In genomic region chr11:64772318-64773018, GRCh38 we compare ENCODE assay signal across 11 cellular contexts. TPM values are rescaled to one million over a fixed set of nuclear protein-coding genes. Genes with fewer than 3 reads are reported as not detected.
DNase-seq lines count a peak whose midpoint lies in the region; ATAC-seq and TF ChIP-seq lines count a peak whose summit lies in the region.
"Had no signal": no experiment of that assay in that cellular context is flagged by ENCODE, and none has a peak within 500 bp of the region (broad histone marks: within the 10 kb centered on the region; RNA-seq: fewer than 3 reads in every experiment).

No MANE protein-coding gene starts in this region.

- peak overlapping the region; percentile 36 for H3K27ac Mint-ChIP-seq in activated naive CD8-positive, alpha-beta T cell treated with anti-CD3 and anti-CD28 coated beads, Interleukin-2, amount 50 U/mL, for 24 hours

- H3K9ac ChIP-seq in KMS-11 = no peak overlapping the region

- H2AFZ ChIP-seq in KMS-11 (ENCODE audit: low read depth) = no peak overlapping the region
- no peak overlapping the region for H2AFZ ChIP-seq in osteoblast (ENCODE audit: low read length)

- DNase-seq in GM12864 (ENCODE audit: low read depth) (peak; percentile 30), osteoblast (ENCODE audit: insufficient read length, low spot score, missing footprints) (peak; percentile 11), NCI-H2196 treated with DMSO at 0.1 percent for 48 hours (lab: John Stamatoyannopoulos, UW; ENCODE audit: unreplicated experiment) (no peak), activated gamma-delta T cell (lab: John Stamatoyannopoulos, UW) (no peak)
- no peak for DNase-seq in activated naive CD8-positive, alpha-beta T cell treated with anti-CD3 and anti-CD28 coated beads, Interleukin-2, amount 50 U/mL, for 24 hours
- DNase-seq: left ventricle myocardium superior, OCI-M1 had no signal

- peaks cover 98% of the 10 kb centered on the region for H3K4me1 Mint-ChIP-seq in activated naive CD8-positive, alpha-beta T cell treated with anti-CD3 and anti-CD28 coated beads, Interleukin-2, amount 50 U/mL, for 24 hours

- H3K4me3 ChIP-seq in GM12864 (ENCODE audit: low read depth, low read length) (no peak overlapping the region), KMS-11 (IDR thresholded peaks at IDR 0.05; ENCODE audit: insufficient read depth, low read depth, low read length) (no peak overlapping the region), osteoblast (ENCODE audit: insufficient read depth, low read length) (no peak overlapping the region)
- H3K4me3 ChIP-seq: breast epithelium had no signal

- TF ChIP-seq CTCF in GM12864 (IDR thresholded peaks at IDR 0.05; ENCODE audit: low read depth, low read length, missing control alignments) (no peak), KMS-11 (conservative IDR thresholded peaks at IDR 0.05; ENCODE audit: low read depth, low read length) (no peak), osteoblast (IDR thresholded peaks at IDR 0.05; ENCODE audit: extremely low read depth, low read depth, low read length) (no peak)

- peak overlapping the region; percentile 55; the same call in 1 of the 2 replicates for H3K4me2 ChIP-seq in KMS-11
- H3K4me2 ChIP-seq in osteoblast (ENCODE audit: insufficient read depth, low read length) = no peak overlapping the region

- H3K27me3 ChIP-seq in KMS-11 (ENCODE audit: insufficient read depth, low read depth) (no peaks in the 10 kb centered on the region; the same call in 1 of the 2 replicates), osteoblast (ENCODE audit: insufficient read depth, low read length) (no peaks in the 10 kb centered on the region)
- H3K27me3 ChIP-seq: breast epithelium had no signal

- no peak for ATAC-seq in activated naive CD8-positive, alpha-beta T cell treated with anti-CD3 and anti-CD28 coated beads, Interleukin-2, amount 50 U/mL, for 24 hours
- no peak for ATAC-seq in HG03342 (IDR thresholded peaks at IDR 0.05; ENCODE audit: unreplicated experiment)
- ATAC-seq: activated CD4-positive, CD25-positive, alpha-beta regulatory T cell treated with anti-CD3 and anti-CD28 coated beads, Interleukin-2, amount 50 U/mL, for 24 hours; left ventricle myocardium superior had no signal

- no peaks in the 10 kb centered on the region for H3K9me3 Mint-ChIP-seq in activated naive CD8-positive, alpha-beta T cell treated with anti-CD3 and anti-CD28 coated beads, Interleukin-2, amount 50 U/mL, for 24 hours

- H3K36me3 ChIP-seq in KMS-11 (ENCODE audit: insufficient read depth) = peaks cover 66% of the 10 kb centered on the region; the same call in 1 of the 2 replicates
- peaks cover 95% of the 10 kb centered on the region for H3K36me3 ChIP-seq in osteoblast (ENCODE audit: insufficient read depth, low read length)

- peaks cover 65% of the 10 kb centered on the region for H4K20me1 ChIP-seq in KMS-11 (ENCODE audit: insufficient read depth)
- H4K20me1 ChIP-seq in osteoblast (ENCODE audit: insufficient read depth, low read length) = peaks cover 82% of the 10 kb centered on the region

- no peaks in the 10 kb centered on the region for H3K27me3 Mint-ChIP-seq in activated naive CD8-positive, alpha-beta T cell treated with anti-CD3 and anti-CD28 coated beads, Interleukin-2, amount 50 U/mL, for 24 hours

- H3K4me3 Mint-ChIP-seq in activated naive CD8-positive, alpha-beta T cell treated with anti-CD3 and anti-CD28 coated beads, Interleukin-2, amount 50 U/mL, for 24 hours = peak overlapping the region; percentile 15

- peaks cover 98% of the 10 kb centered on the region for H3K36me3 Mint-ChIP-seq in activated naive CD8-positive, alpha-beta T cell treated with anti-CD3 and anti-CD28 coated beads, Interleukin-2, amount 50 U/mL, for 24 hours (ENCODE audit: low read depth)

- peaks cover 89% of the 10 kb centered on the region for H3K79me2 ChIP-seq in KMS-11 (ENCODE audit: insufficient read depth, low read depth)
- H3K79me2 ChIP-seq in osteoblast (ENCODE audit: insufficient read depth, low read length) = peaks cover 90% of the 10 kb centered on the region

- H3K27ac ChIP-seq in KMS-11 (no peak overlapping the region), osteoblast (ENCODE audit: low read depth, low read length) (no peak overlapping the region)
- H3K27ac ChIP-seq: breast epithelium had no signal

- H3K9me3 ChIP-seq in osteoblast (ENCODE audit: low read depth, low read length) = no peaks in the 10 kb centered on the region
- H3K9me3 ChIP-seq: breast epithelium had no signal

- H3K4me1 ChIP-seq in KMS-11 (ENCODE audit: low read depth, poor library complexity, severe bottlenecking) (peaks cover 63% of the 10 kb centered on the region), osteoblast (ENCODE audit: insufficient read depth, low read length) (peaks cover 12% of the 10 kb centered on the region)

RNA-seq across cellular contexts. Expression of gene SF1, which starts 5.9 kb away (rescaled TPM):
- 114 and 130 TPM in 2 replicates for total RNA-seq in osteoblast

RNA-seq across cellular contexts. Expression of gene PYGM, which starts 12.7 kb away (rescaled TPM):
- 0.29 and 0.36 TPM in 2 replicates for total RNA-seq in osteoblast

RNA-seq across cellular contexts. Expression of gene RASGRP2, which starts 28.5 kb away (rescaled TPM):
- 0.29 TPM in 1 of 2 replicates, not detected in the other for total RNA-seq in osteoblast

RNA-seq across cellular contexts. Expression of gene MAP4K2, which starts 30.5 kb away (rescaled TPM):
- 6.2 and 9.8 TPM in 2 replicates for total RNA-seq in osteoblast

RNA-seq across cellular contexts. Expression of gene MEN1, which starts 37.9 kb away (rescaled TPM):
- total RNA-seq in osteoblast = 12.3 and 13.3 TPM in 2 replicates

Comparison
In these comparisons a context has a peak if more than half of its experiments do, and no peak if none do; other contexts are left out.
1. DNase-seq: peak in GM12864 (single experiment) and osteoblast (single experiment); none in activated naive CD8-positive, alpha-beta T cell treated with anti-CD3 and anti-CD28 coated beads, Interleukin-2, amount 50 U/mL, for 24 hours (single experiment), NCI-H2196 treated with DMSO at 0.1 percent for 48 hours (single experiment) and activated gamma-delta T cell (single experiment).